Comparison of ENCODE assay signal across 10 cellular contexts in genomic region chr16:30376508-30376907, GRCh38. TPM values are rescaled to one million over a fixed set of nuclear protein-coding genes. Genes with fewer than 3 reads are reported as not detected.
A peak's percentile ranks its signal among the peaks of the same experiment; 100 is the strongest.
DNase-seq lines count a peak whose midpoint lies in the region; ATAC-seq and TF ChIP-seq lines count a peak whose summit lies in the region.
"Had no signal": no experiment of that assay in that cellular context is flagged by ENCODE, and none has a peak within 500 bp of the region (broad histone marks: within the 10 kb centered on the region; RNA-seq: fewer than 3 reads in every experiment).

No MANE protein-coding gene starts in this region.

- peaks cover 8% of the 10 kb centered on the region for H3K27me3 Mint-ChIP-seq in brain
- no peaks in the 10 kb centered on the region for H3K27me3 Mint-ChIP-seq in neural progenitor cell (ENCODE audit: insufficient read depth, low read depth)

- intact Hi-C loops in right cardiac atrium (cut with DNase I): no loop called here
- intact Hi-C loops in Right ventricle myocardium superior (cut with DNase I): no loop called here

- H3K4me1 Mint-ChIP-seq in brain (peaks cover 64% of the 10 kb centered on the region), neural progenitor cell (peaks cover 36% of the 10 kb centered on the region)

- peaks cover 3% of the 10 kb centered on the region for H3K36me3 Mint-ChIP-seq in brain
- peaks cover 3% of the 10 kb centered on the region for H3K36me3 Mint-ChIP-seq in neural progenitor cell

- H3K27ac ChIP-seq in right cardiac atrium (ENCODE audit: low read length): no peak overlapping the region
- H3K27ac ChIP-seq in neural progenitor cell: no peak overlapping the region

- H3K9ac ChIP-seq in neural progenitor cell: no peak overlapping the region

- WGBS in right cardiac atrium: 96% methylated on average over 6 of the region's 6 CpGs

- H3K27me3 ChIP-seq in right cardiac atrium (ENCODE audit: control insufficient read depth, insufficient read depth) (no peaks in the 10 kb centered on the region), neural progenitor cell (no peaks in the 10 kb centered on the region)
- H3K27me3 ChIP-seq: adrenal gland had no signal

- TF ChIP-seq CTCF in brain (conservative IDR thresholded peaks at IDR 0.05) (no peak), neural progenitor cell (IDR thresholded peaks at IDR 0.05) (no peak), GM13976 (IDR thresholded peaks at IDR 0.05; ENCODE audit: borderline replicate concordance, control extremely low read depth, extremely low read depth, insufficient read depth, missing control alignments) (no peak)

- peaks cover 29% of the 10 kb centered on the region for H3F3A ChIP-seq in neural progenitor cell (ENCODE audit: low read depth)

- H3K4me1 ChIP-seq in right cardiac atrium (ENCODE audit: control insufficient read depth, insufficient read depth, low read length): peaks cover 3% of the 10 kb centered on the region
- peaks cover 21% of the 10 kb centered on the region for H3K4me1 ChIP-seq in neural progenitor cell

- H3K9me3 ChIP-seq in right cardiac atrium (ENCODE audit: control insufficient read depth, low read length) (no peaks in the 10 kb centered on the region), neural progenitor cell (ENCODE audit: low read depth) (no peaks in the 10 kb centered on the region)
- H3K9me3 ChIP-seq: adrenal gland had no signal

- H3K9me3 Mint-ChIP-seq in brain (no peaks in the 10 kb centered on the region), neural progenitor cell (no peaks in the 10 kb centered on the region)

- DNase-seq in right cardiac atrium (peak in 2 of 3 donors; percentile 41), Right ventricle myocardium superior (no peak), neural progenitor cell (ENCODE audit: low spot score) (no peak), GM13976 (ENCODE audit: low spot score) (no peak), HuH-7.5 (ENCODE audit: low spot score) (no peak), NCI-H446 (lab: John Stamatoyannopoulos, UW) (no peak), KG1 (lab: John Stamatoyannopoulos, UW) (no peak)

- H3K27ac Mint-ChIP-seq in brain (peak overlapping the region in 3 of 5 experiments; percentile 100), neural progenitor cell (no peak overlapping the region)

- peaks cover 16% of the 10 kb centered on the region for H3K79me2 ChIP-seq in neural progenitor cell (ENCODE audit: low read depth)

- H4K20me1 ChIP-seq in neural progenitor cell (ENCODE audit: low read depth): peaks cover 6% of the 10 kb centered on the region

- H3K4me2 ChIP-seq in neural progenitor cell: no peak overlapping the region

- H3K4me3 ChIP-seq in right cardiac atrium (ENCODE audit: low read length): no peak overlapping the region
- H3K4me3 ChIP-seq in neural progenitor cell: no peak overlapping the region

- no peak overlapping the region for H2AFZ ChIP-seq in neural progenitor cell (replicated peaks)

- H3K4me3 Mint-ChIP-seq in brain: peak overlapping the region in 2 of 5 experiments; percentile 70 to 92
- H3K4me3 Mint-ChIP-seq in neural progenitor cell: peak overlapping the region; percentile 24

- no peaks in the 10 kb centered on the region for H3K36me3 ChIP-seq in neural progenitor cell
- H3K36me3 ChIP-seq: adrenal gland had no signal

- ATAC-seq in right cardiac atrium (no peak), Right ventricle myocardium superior (ENCODE audit: poor library complexity) (no peak)
- ATAC-seq: GM12878 had no signal

- in situ Hi-C loops in GM13976 (cut with MboI; ENCODE audit: low sequenced_read_pairs, unreplicated experiment): no loop called here

RNA-seq across cellular contexts. Expression of gene MYL11, which starts 1.9 kb away (rescaled TPM):
- total RNA-seq in right cardiac atrium (under 1 TPM in 2 of 4 donors, not detected in 2; 0.35 to 0.94 TPM), Right ventricle myocardium superior (not detected), neural progenitor cell (ENCODE audit: low replicate concordance) (0.68 and 4.1 TPM in 2 replicates)
- polyA plus RNA-seq in right cardiac atrium (0.86 TPM), brain (ENCODE audit: insufficient read depth, low read depth, low replicate concordance) (not detected)
- total RNA-seq: GM12878 had no signal

RNA-seq across cellular contexts. Expression of gene SEPTIN1, which starts 5.9 kb away (rescaled TPM):
- total RNA-seq in right cardiac atrium: 1 to 10 TPM; 1.1 to 3.6 (median 2.7) TPM
- 1.6 TPM for polyA plus RNA-seq in right cardiac atrium
- total RNA-seq in Right ventricle myocardium superior: 0.97 TPM
- 4.8 TPM for polyA plus RNA-seq in brain (ENCODE audit: insufficient read depth, low read depth, low replicate concordance)
- total RNA-seq in neural progenitor cell (ENCODE audit: low replicate concordance): 1.1 TPM in 1 of 2 replicates, not detected in the other

RNA-seq across cellular contexts. Expression of gene TBC1D10B, which starts 6.2 kb away (rescaled TPM):
- 10 to 100 TPM; 23.4 to 27.7 (median 25.4) TPM for total RNA-seq in right cardiac atrium
- 19.1 TPM for polyA plus RNA-seq in right cardiac atrium
- 24.4 TPM for total RNA-seq in Right ventricle myocardium superior
- polyA plus RNA-seq in brain (ENCODE audit: insufficient read depth, low read depth, low replicate concordance): 93.7 TPM
- total RNA-seq in neural progenitor cell (ENCODE audit: low replicate concordance): 8.2 and 23.4 TPM in 2 replicates

RNA-seq across cellular contexts. Expression of gene ZNF48, which starts 18.7 kb away (rescaled TPM):
- total RNA-seq in right cardiac atrium (1 to 10 TPM; 6.2 to 8.0 (median 7.5) TPM), Right ventricle myocardium superior (5.1 TPM), neural progenitor cell (ENCODE audit: low replicate concordance) (39.3 and 41.8 TPM in 2 replicates)
- polyA plus RNA-seq in right cardiac atrium (3.6 TPM), brain (ENCODE audit: insufficient read depth, low read depth, low replicate concordance) (34.3 TPM)

RNA-seq across cellular contexts. Expression of gene CD2BP2, which starts 21.4 kb away (rescaled TPM):
- total RNA-seq in right cardiac atrium (10 to 100 TPM; 43.0 to 50.9 (median 45.1) TPM), Right ventricle myocardium superior (34.1 TPM), neural progenitor cell (ENCODE audit: low replicate concordance) (30.4 and 55.1 TPM in 2 replicates)
- polyA plus RNA-seq in right cardiac atrium (31.8 TPM), brain (ENCODE audit: insufficient read depth, low read depth, low replicate concordance) (90.9 TPM)

Comparison
In these comparisons a context has a peak if more than half of its experiments do, and no peak if none do; other contexts are left out.
1. DNase-seq: peak in right cardiac atrium (2 of 3); none in Right ventricle myocardium superior (single experiment), neural progenitor cell (single experiment), GM13976 (single experiment), HuH-7.5 (single experiment), NCI-H446 (0 of 2) and KG1 (single experiment).